In genomic region chr5:170625221-170626165, GRCh38 we compare ENCODE assay signal across 25 cellular contexts.
DNase-seq lines count a peak whose midpoint lies in the region; ATAC-seq and TF ChIP-seq lines count a peak whose summit lies in the region.
"Had no signal": no experiment of that assay in that cellular context is flagged by ENCODE, and none has a peak within 500 bp of the region (broad histone marks: within the 10 kb centered on the region; RNA-seq: fewer than 3 reads in every experiment).

No MANE protein-coding gene starts in this region.

- H3K27ac Mint-ChIP-seq in GM23338 (no peak overlapping the region), neural progenitor cell (peak overlapping the region; percentile 57)

- no peak overlapping the region for H3K4me3 Mint-ChIP-seq in GM23338
- no peak overlapping the region for H3K4me3 Mint-ChIP-seq in neural progenitor cell

- H2AFZ ChIP-seq in GM23338 = peak overlapping the region; percentile 59; the same call in 1 of the 2 replicates
- H2AFZ ChIP-seq in neural progenitor cell (replicated peaks) = no peak overlapping the region

- TF ChIP-seq CTCF in GM23338 (conservative IDR thresholded peaks at IDR 0.05; ENCODE audit: low read depth in 2 of 2) (peak; percentile 32 to 44; a peak in 3 of 4 replicates), LNCaP clone FGC (IDR thresholded peaks at IDR 0.05; ENCODE audit: control insufficient read depth, extremely low read depth, insufficient read depth) (0 out of 2 replicates have a peak, but pooled peaks have one; percentile 12), RWPE2 (IDR thresholded peaks at IDR 0.05; ENCODE audit: poor library complexity, severe bottlenecking) (peak; percentile 7), neural progenitor cell (IDR thresholded peaks at IDR 0.05) (peak; percentile 28)

- no peaks in the 10 kb centered on the region for H3K27me3 ChIP-seq in GM23338 (ENCODE audit: insufficient read depth)
- H3K27me3 ChIP-seq in RWPE2 (ENCODE audit: insufficient read depth, poor library complexity, severe bottlenecking) = peaks cover 5% of the 10 kb centered on the region
- H3K27me3 ChIP-seq in neural progenitor cell = no peaks in the 10 kb centered on the region
- H3K27me3 ChIP-seq: dorsolateral prefrontal cortex, heart right ventricle, stomach, vagina had no signal

- H3K9me3 ChIP-seq in RWPE2 (ENCODE audit: severe bottlenecking) = no peaks in the 10 kb centered on the region
- H3K9me3 ChIP-seq in neural progenitor cell (ENCODE audit: low read depth) = no peaks in the 10 kb centered on the region
- H3K9me3 ChIP-seq: heart right ventricle, left ventricle myocardium inferior, neutrophil, stomach, vagina had no signal

- H3K36me3 Mint-ChIP-seq in GM23338 (ENCODE audit: low read depth) (no peaks in the 10 kb centered on the region), neural progenitor cell (no peaks in the 10 kb centered on the region)

- no peak overlapping the region for H3K9ac ChIP-seq in neural progenitor cell

- H3K27ac ChIP-seq in GM23338 (ENCODE audit: low read depth) (no peak overlapping the region), RWPE2 (ENCODE audit: poor library complexity, severe bottlenecking) (no peak overlapping the region), neural progenitor cell (no peak overlapping the region)
- H3K27ac ChIP-seq: dorsolateral prefrontal cortex, heart right ventricle, left ventricle myocardium inferior, neutrophil, stomach, vagina had no signal

- H4K20me1 ChIP-seq in GM23338 (replicated peaks; ENCODE audit: insufficient read depth) (no peaks in the 10 kb centered on the region; the same call in 1 of the 2 replicates), neural progenitor cell (ENCODE audit: low read depth) (no peaks in the 10 kb centered on the region)

- no peaks in the 10 kb centered on the region for H3K9me2 ChIP-seq in GM23338 (ENCODE audit: insufficient read depth)

- peaks cover 10% of the 10 kb centered on the region for H3K27me3 Mint-ChIP-seq in GM23338 (ENCODE audit: insufficient read depth, low read depth, poor library complexity)
- peaks cover 9% of the 10 kb centered on the region for H3K27me3 Mint-ChIP-seq in neural progenitor cell (ENCODE audit: insufficient read depth, low read depth)

- H3F3A ChIP-seq in GM23338 (replicated peaks; ENCODE audit: low read depth) (no peaks in the 10 kb centered on the region), neural progenitor cell (ENCODE audit: low read depth) (no peaks in the 10 kb centered on the region)

- peak; percentile 39 for ATAC-seq in GM23338
- no peak for ATAC-seq in RWPE2 (ENCODE audit: low read depth)
- ATAC-seq in HG03039 (IDR thresholded peaks at IDR 0.05; ENCODE audit: unreplicated experiment) = no peak
- ATAC-seq: HCT116, heart right ventricle, right cardiac atrium had no signal

- DNase-seq in GM23338 (ENCODE audit: low spot score) (peak; percentile 52), LNCaP clone FGC (ENCODE audit: low read depth) (no peak), RWPE2 (ENCODE audit: low spot score) (peak; percentile 45), neural progenitor cell (ENCODE audit: low spot score) (peak; percentile 23), RPMI8226 (no peak)
- no peak for DNase-seq in activated CD4-positive, CD25-positive, alpha-beta regulatory T cell treated with anti-CD3 and anti-CD28 coated beads, Interleukin-2, amount 50 U/mL, for 72 hours
- DNase-seq: activated CD4-positive, alpha-beta T cell treated with anti-CD3 and anti-CD28 coated beads, Interleukin-2, amount 50 U/mL, for 48 hours; activated naive CD4-positive, alpha-beta T cell; activated T-cell treated with anti-CD3 and anti-CD28 coated beads, Interleukin-2, amount 50 U/mL, for 48 hours; foreskin melanocyte; heart right ventricle; IMR-90; left ventricle myocardium inferior; NCI-H1436 treated with DMSO at 0.1 percent for 48 hours; NCI-H446; NCI-H774; right cardiac atrium; stimulated activated CD8-positive, alpha-beta memory T cell treated with anti-CD3 and anti-CD28 coated beads, Interleukin-4, amount 100 ng/mL, for 48 hours; stomach; T-helper 1 cell had no signal

- H3K4me1 ChIP-seq in GM23338 (ENCODE audit: insufficient read depth) (peaks cover 6% of the 10 kb centered on the region; the same call in 1 of the 2 replicates), RWPE2 (ENCODE audit: insufficient read depth, poor library complexity, severe bottlenecking) (no peaks in the 10 kb centered on the region), neural progenitor cell (peaks cover 17% of the 10 kb centered on the region)
- H3K4me1 ChIP-seq: heart right ventricle, stomach, vagina had no signal

- no peak overlapping the region for H3K4me3 ChIP-seq in GM23338
- H3K4me3 ChIP-seq in LNCaP clone FGC (ENCODE audit: low read depth, low read length) = no peak overlapping the region
- H3K4me3 ChIP-seq in RWPE2 (ENCODE audit: severe bottlenecking) = no peak overlapping the region
- no peak overlapping the region for H3K4me3 ChIP-seq in neural progenitor cell
- H3K4me3 ChIP-seq: dorsolateral prefrontal cortex, heart right ventricle, left ventricle myocardium inferior, stomach, vagina had no signal

- H3K4me2 ChIP-seq in GM23338 (peak overlapping the region; percentile 26; the same call in 1 of the 2 replicates), neural progenitor cell (peak overlapping the region; percentile 49)

- H3K36me3 ChIP-seq in GM23338 (ENCODE audit: insufficient read depth) (no peaks in the 10 kb centered on the region), RWPE2 (ENCODE audit: low read depth) (no peaks in the 10 kb centered on the region), neural progenitor cell (no peaks in the 10 kb centered on the region)
- H3K36me3 ChIP-seq: heart right ventricle, left ventricle myocardium inferior, neutrophil, stomach, vagina had no signal

- H3K79me2 ChIP-seq in GM23338 (replicated peaks; ENCODE audit: insufficient read depth) (no peaks in the 10 kb centered on the region), neural progenitor cell (ENCODE audit: low read depth) (no peaks in the 10 kb centered on the region)

- H3K9me3 Mint-ChIP-seq in GM23338 (no peaks in the 10 kb centered on the region), neural progenitor cell (no peaks in the 10 kb centered on the region)

- peaks cover 19% of the 10 kb centered on the region for H3K4me1 Mint-ChIP-seq in GM23338
- peaks cover 28% of the 10 kb centered on the region for H3K4me1 Mint-ChIP-seq in neural progenitor cell

TF ChIP-seq in GM23338, 12 proteins besides CTCF, POLR2A, EP300 and RAD21 (continues in another document):
- TF ChIP-seq JUNB (IDR thresholded peaks at IDR 0.05; ENCODE audit: unreplicated experiment) (no peak), ZNF462 (CRISPR knock-in tag; IDR thresholded peaks at IDR 0.05) (no peak), CREB1 (CRISPR knock-in tag; IDR thresholded peaks at IDR 0.05; ENCODE audit: low read depth) (no peak)

Comparison
In these comparisons a context has a peak if more than half of its experiments do, and no peak if none do; other contexts are left out.
1. DNase-seq: peak in GM23338 (single experiment), RWPE2 (single experiment) and neural progenitor cell (single experiment); none in LNCaP clone FGC (single experiment), RPMI8226 (single experiment) and activated CD4-positive, CD25-positive, alpha-beta regulatory T cell treated with anti-CD3 and anti-CD28 coated beads, Interleukin-2, amount 50 U/mL, for 72 hours (single experiment).
2. Peak in every context shown above with its lines, with median percentiles within 50 percentile points of each other: CTCF ChIP-seq.